In genomic region chr5:118791986-118792734, GRCh38 we compare ENCODE assay signal across 8 cellular contexts.
DNase-seq lines count a peak whose midpoint lies in the region; ATAC-seq and TF ChIP-seq lines count a peak whose summit lies in the region.

No MANE protein-coding gene starts in this region.

- DNase-seq in NCI-H226 (peak; percentile 5), cardiac muscle cell (ENCODE audit: low read depth in 1 of 2, low spot score in 1 of 2) (peak; percentile 76 to 84), prostate gland (ENCODE audit: low spot score) (peak; percentile 35)
- DNase-seq in activated naive CD8-positive, alpha-beta T cell treated with anti-CD3 and anti-CD28 coated beads, Interleukin-2, amount 50 U/mL, for 24 hours: peak; percentile 7
- DNase-seq in effector memory CD4-positive, alpha-beta T cell: no peak

- H3K79me2 ChIP-seq in DOHH2 (ENCODE audit: control insufficient read depth, low read length): no peaks in the 10 kb centered on the region

- H3K9me2 ChIP-seq in DOHH2 (replicated peaks; ENCODE audit: control insufficient read depth, low read length): no peaks in the 10 kb centered on the region

- ATAC-seq in GM19328 (IDR thresholded peaks at IDR 0.05; ENCODE audit: unreplicated experiment): peak; percentile 97
- peak; percentile 97 for ATAC-seq in HG03175 (IDR thresholded peaks at IDR 0.05; ENCODE audit: unreplicated experiment)
- ATAC-seq in activated naive CD8-positive, alpha-beta T cell treated with anti-CD3 and anti-CD28 coated beads, Interleukin-2, amount 50 U/mL, for 24 hours: peak; percentile 43

- H3K4me1 Mint-ChIP-seq in activated naive CD8-positive, alpha-beta T cell treated with anti-CD3 and anti-CD28 coated beads, Interleukin-2, amount 50 U/mL, for 24 hours: no peaks in the 10 kb centered on the region

- H3K9me3 ChIP-seq in DOHH2 (ENCODE audit: control insufficient read depth, insufficient read depth, low read length): no peaks in the 10 kb centered on the region
- H3K9me3 ChIP-seq in cardiac muscle cell (ENCODE audit: low read depth): no peaks in the 10 kb centered on the region
- no peaks in the 10 kb centered on the region for H3K9me3 ChIP-seq in prostate gland
- H3K9me3 ChIP-seq in effector memory CD4-positive, alpha-beta T cell (ENCODE audit: control insufficient read depth, low read length): no peaks in the 10 kb centered on the region

- no peaks in the 10 kb centered on the region for H4K20me1 ChIP-seq in DOHH2 (ENCODE audit: control insufficient read depth, insufficient read depth, low read depth, low read length)

- no peaks in the 10 kb centered on the region for H3K36me3 Mint-ChIP-seq in activated naive CD8-positive, alpha-beta T cell treated with anti-CD3 and anti-CD28 coated beads, Interleukin-2, amount 50 U/mL, for 24 hours (ENCODE audit: low read depth)

- no peaks in the 10 kb centered on the region for H3K27me3 Mint-ChIP-seq in activated naive CD8-positive, alpha-beta T cell treated with anti-CD3 and anti-CD28 coated beads, Interleukin-2, amount 50 U/mL, for 24 hours

- TF ChIP-seq CTCF in DOHH2 (IDR thresholded peaks at IDR 0.05; ENCODE audit: low read depth, low read length, poor library complexity, severe bottlenecking) (peak; percentile 78), cardiac muscle cell (IDR thresholded peaks at IDR 0.05; ENCODE audit: low read depth, low read length) (peak; percentile 78), prostate gland (IDR thresholded peaks at IDR 0.05) (peak in 3 of 4 experiments; percentile 66 to 73 (median 66))

- H3K4me1 ChIP-seq in DOHH2 (ENCODE audit: control insufficient read depth, low read length): no peaks in the 10 kb centered on the region
- H3K4me1 ChIP-seq in cardiac muscle cell (ENCODE audit: low read depth): peaks cover 5% of the 10 kb centered on the region
- H3K4me1 ChIP-seq in prostate gland (replicated peaks): no peaks in the 10 kb centered on the region
- no peaks in the 10 kb centered on the region for H3K4me1 ChIP-seq in effector memory CD4-positive, alpha-beta T cell (ENCODE audit: control insufficient read depth, insufficient read depth, low read length, poor library complexity, severe bottlenecking)

- no peak overlapping the region for H3K27ac ChIP-seq in DOHH2 (ENCODE audit: low read depth, low read length)
- H3K27ac ChIP-seq in cardiac muscle cell: no peak overlapping the region
- no peak overlapping the region for H3K27ac ChIP-seq in prostate gland
- no peak overlapping the region for H3K27ac ChIP-seq in effector memory CD4-positive, alpha-beta T cell (ENCODE audit: insufficient read depth, low read length, poor library complexity, severe bottlenecking)

- H3K4me3 ChIP-seq in DOHH2 (ENCODE audit: low read length) (no peak overlapping the region), cardiac muscle cell (no peak overlapping the region), prostate gland (no peak overlapping the region)
- no peak overlapping the region for H3K4me3 ChIP-seq in effector memory CD4-positive, alpha-beta T cell (ENCODE audit: insufficient read depth, low read depth, low read length, poor library complexity, severe bottlenecking)

- H3K4me2 ChIP-seq in DOHH2 (ENCODE audit: low read length): no peak overlapping the region

- H3K27me3 ChIP-seq in DOHH2 (ENCODE audit: control insufficient read depth, low read length): no peaks in the 10 kb centered on the region
- H3K27me3 ChIP-seq in cardiac muscle cell: no peaks in the 10 kb centered on the region
- H3K27me3 ChIP-seq in prostate gland (replicated peaks; ENCODE audit: insufficient read depth): no peaks in the 10 kb centered on the region
- no peaks in the 10 kb centered on the region for H3K27me3 ChIP-seq in effector memory CD4-positive, alpha-beta T cell (replicated peaks; ENCODE audit: control insufficient read depth, insufficient read depth, low read length, poor library complexity, severe bottlenecking)

- no peak overlapping the region for H3K4me3 Mint-ChIP-seq in activated naive CD8-positive, alpha-beta T cell treated with anti-CD3 and anti-CD28 coated beads, Interleukin-2, amount 50 U/mL, for 24 hours

- no peak for TF ChIP-seq POLR2A in prostate gland (IDR thresholded peaks at IDR 0.05)

- H3F3A ChIP-seq in DOHH2 (ENCODE audit: control insufficient read depth, insufficient read depth): no peaks in the 10 kb centered on the region

- H3K36me3 ChIP-seq in DOHH2 (ENCODE audit: control insufficient read depth, low read length): no peaks in the 10 kb centered on the region
- no peaks in the 10 kb centered on the region for H3K36me3 ChIP-seq in cardiac muscle cell
- no peaks in the 10 kb centered on the region for H3K36me3 ChIP-seq in prostate gland
- H3K36me3 ChIP-seq in effector memory CD4-positive, alpha-beta T cell (ENCODE audit: control insufficient read depth, insufficient read depth, low read length): no peaks in the 10 kb centered on the region

- H3K27ac Mint-ChIP-seq in activated naive CD8-positive, alpha-beta T cell treated with anti-CD3 and anti-CD28 coated beads, Interleukin-2, amount 50 U/mL, for 24 hours: no peak overlapping the region

- no peaks in the 10 kb centered on the region for H3K9me3 Mint-ChIP-seq in activated naive CD8-positive, alpha-beta T cell treated with anti-CD3 and anti-CD28 coated beads, Interleukin-2, amount 50 U/mL, for 24 hours

- intact Hi-C loops in prostate gland (cut with DNase I): loop anchor here (5.0 to 10.0 kb wide), 2 partner anchors 1200 to 1337 kb away; no protein-coding TSS in a partner anchor

- WGBS in prostate gland: 23% methylated on average over 7 of the region's 7 CpGs

Comparison
In these comparisons a context has a peak if more than half of its experiments do, and no peak if none do; other contexts are left out.
1. ATAC-seq: peak in every context shown above with its lines; median percentile 97 in GM19328; 97 in HG03175; 43 in activated naive CD8-positive, alpha-beta T cell treated with anti-CD3 and anti-CD28 coated beads, Interleukin-2, amount 50 U/mL, for 24 hours.
2. DNase-seq: peak in NCI-H226 (single experiment), activated naive CD8-positive, alpha-beta T cell treated with anti-CD3 and anti-CD28 coated beads, Interleukin-2, amount 50 U/mL, for 24 hours (single experiment), cardiac muscle cell (2 of 2) and prostate gland (single experiment); none in effector memory CD4-positive, alpha-beta T cell (0 of 3).
3. Peak in every context shown above with its lines, with median percentiles within 50 percentile points of each other: CTCF ChIP-seq.